1 cellular context compared by ENCODE assay signal in genomic region chr6:43627008-43627825, GRCh38.
TF ChIP-seq lines count a peak whose summit lies in the region.

No MANE protein-coding gene starts in this region.

TF ChIP-seq in GM23338, 12 proteins besides CTCF, POLR2A, EP300 and RAD21 (continued from another document):
- TF ChIP-seq ZNF462 (CRISPR knock-in tag; IDR thresholded peaks at IDR 0.05) (no peak), ZNF331 (CRISPR knock-in tag; IDR thresholded peaks at IDR 0.05; ENCODE audit: low read depth) (no peak)
